8 cellular contexts compared by ENCODE assay signal in genomic region chr20:43448748-43449535, GRCh38. TPM values are rescaled to one million over a fixed set of nuclear protein-coding genes. Genes with fewer than 3 reads are reported as not detected.
A peak's percentile ranks its signal among the peaks of the same experiment; 100 is the strongest.
DNase-seq lines count a peak whose midpoint lies in the region; ATAC-seq and TF ChIP-seq lines count a peak whose summit lies in the region.

No MANE protein-coding gene starts in this region.

- H3K18ac ChIP-seq in mesenchymal stem cell (ENCODE audit: low read depth in 1 of 2, low read length in 2 of 2), result no peak overlapping the region

- no peaks in the 10 kb centered on the region for H3K9me3 ChIP-seq in mesenchymal stem cell (ENCODE audit: control insufficient read depth, low read length)
- no peaks in the 10 kb centered on the region for H3K9me3 ChIP-seq in thoracic aorta

- intact Hi-C loops in activated CD4-positive, alpha-beta T cell treated with anti-CD3 and anti-CD28 coated beads, Interleukin-2, amount 10 ng/mL, durations not matched to agents 24 days and 14 days (cut with micrococcal nuclease), result loop anchor here (1.0 kb wide), 3 partner anchors 65 to 644 kb away; no protein-coding TSS in a partner anchor

- in situ Hi-C loops in GM13977 (cut with MboI; ENCODE audit: low pct_unique_long_range_greater_than_20kb, low sequenced_read_pairs, unreplicated experiment), result loop anchor here (10.0 kb wide), 1 partner anchor 646 kb away; no protein-coding TSS in a partner anchor

- no peak overlapping the region for H3K4me2 ChIP-seq in mesenchymal stem cell (ENCODE audit: low read length, poor library complexity, severe bottlenecking)

- no peak overlapping the region for H2AFZ ChIP-seq in mesenchymal stem cell (ENCODE audit: low read depth, low read length)

- ATAC-seq in thoracic aorta (ENCODE audit: insufficient number of reproducible peaks, low FRiP score, low read depth) (no peak), HG02840 (IDR thresholded peaks at IDR 0.05; ENCODE audit: low FRiP score, unreplicated experiment) (no peak)

- H2BK12ac ChIP-seq in mesenchymal stem cell (ENCODE audit: low read length in 2 of 2), result no peak overlapping the region

- H2BK15ac ChIP-seq in mesenchymal stem cell (ENCODE audit: low read depth, poor library complexity, severe bottlenecking), result no peak overlapping the region

- TF ChIP-seq CTCF in AG09309 (IDR thresholded peaks at IDR 0.05; ENCODE audit: control insufficient read depth, insufficient read depth, low read depth, low read length, missing control alignments) (peak; percentile 76), GM13977 (IDR thresholded peaks at IDR 0.05; ENCODE audit: extremely low read depth, insufficient read depth, missing control alignments) (peak; percentile 85), thoracic aorta (IDR thresholded peaks at IDR 0.05) (peak; percentile 45)

- no peaks in the 10 kb centered on the region for H3K4me1 ChIP-seq in mesenchymal stem cell (ENCODE audit: control insufficient read depth, insufficient read depth, low read depth, low read length)
- no peaks in the 10 kb centered on the region for H3K4me1 ChIP-seq in thoracic aorta (ENCODE audit: control insufficient read depth in 1 of 2, low read depth in 2 of 2)

- H2BK5ac ChIP-seq in mesenchymal stem cell (ENCODE audit: low read depth, low read length, poor library complexity, severe bottlenecking), result no peak overlapping the region

- H3K79me1 ChIP-seq in mesenchymal stem cell (replicated peaks; ENCODE audit: low read length, poor library complexity, severe bottlenecking), result no peaks in the 10 kb centered on the region

- H3K14ac ChIP-seq in mesenchymal stem cell (ENCODE audit: low read length in 2 of 2), result no peak overlapping the region

- H3K36me3 ChIP-seq in mesenchymal stem cell (ENCODE audit: control insufficient read depth in 1 of 2, insufficient read depth in 2 of 2, low read depth in 1 of 2, low read length in 2 of 2) (no peaks in the 10 kb centered on the region), thoracic aorta (no peaks in the 10 kb centered on the region)

- no peak overlapping the region for H3K27ac ChIP-seq in mesenchymal stem cell (ENCODE audit: low read length, poor library complexity, severe bottlenecking)
- no peak overlapping the region for H3K27ac ChIP-seq in thoracic aorta

- H3K4me3 Mint-ChIP-seq in activated CD4-positive, alpha-beta T cell treated with anti-CD3 and anti-CD28 coated beads, Interleukin-2, amount 10 ng/mL, durations not matched to agents 24 days and 14 days, result no peak overlapping the region

- H4K8ac ChIP-seq in mesenchymal stem cell (ENCODE audit: low read length), result no peak overlapping the region

- no peaks in the 10 kb centered on the region for H3K9me3 Mint-ChIP-seq in activated CD4-positive, alpha-beta T cell treated with anti-CD3 and anti-CD28 coated beads, Interleukin-2, amount 10 ng/mL, durations not matched to agents 24 days and 14 days

- no peak overlapping the region for H3K4ac ChIP-seq in mesenchymal stem cell (ENCODE audit: low read depth in 1 of 2, low read length in 2 of 2)

- no peak overlapping the region for H3K9ac ChIP-seq in mesenchymal stem cell (ENCODE audit: low read length)

- no peaks in the 10 kb centered on the region for H3K36me3 Mint-ChIP-seq in activated CD4-positive, alpha-beta T cell treated with anti-CD3 and anti-CD28 coated beads, Interleukin-2, amount 10 ng/mL, durations not matched to agents 24 days and 14 days (ENCODE audit: low read depth)

- H2AK5ac ChIP-seq in mesenchymal stem cell (ENCODE audit: low read length, severe bottlenecking), result no peak overlapping the region

- no peak overlapping the region for H3K23ac ChIP-seq in mesenchymal stem cell (ENCODE audit: low read length in 2 of 2)

- no peak overlapping the region for H4K91ac ChIP-seq in mesenchymal stem cell (ENCODE audit: low read length)

- no peak for DNase-seq in AG09309 (ENCODE audit: low read depth)
- DNase-seq in GM13977 (ENCODE audit: low spot score), result peak; percentile 68
- peak; percentile 54 for DNase-seq in NCI-H2171 treated with DMSO at 0.1 percent for 48 hours (lab: John Stamatoyannopoulos, UW)
- DNase-seq in activated CD4-positive, alpha-beta T cell treated with anti-CD3 and anti-CD28 coated beads, Interleukin-2, amount 10 ng/mL, durations not matched to agents 24 days and 14 days, result peak; percentile 82
- peak; percentile 17 for DNase-seq in effector CD4-positive, alpha-beta T cell
- DNase-seq in mesenchymal stem cell, result peak; percentile 53
- DNase-seq in thoracic aorta (ENCODE audit: low spot score), result no peak

- H2BK120ac ChIP-seq in mesenchymal stem cell (ENCODE audit: low read depth, low read length), result no peak overlapping the region

- H3K27me3 ChIP-seq in mesenchymal stem cell (ENCODE audit: control insufficient read depth in 1 of 2, insufficient read depth in 1 of 2, low read length in 2 of 2), result peaks cover 13 to 42% of the 10 kb centered on the region in 2 experiments
- H3K27me3 ChIP-seq in thoracic aorta (replicated peaks; ENCODE audit: insufficient read depth), result no peaks in the 10 kb centered on the region

- H3K27me3 Mint-ChIP-seq in activated CD4-positive, alpha-beta T cell treated with anti-CD3 and anti-CD28 coated beads, Interleukin-2, amount 10 ng/mL, durations not matched to agents 24 days and 14 days, result peaks cover 23% of the 10 kb centered on the region

- H3K27ac Mint-ChIP-seq in activated CD4-positive, alpha-beta T cell treated with anti-CD3 and anti-CD28 coated beads, Interleukin-2, amount 10 ng/mL, durations not matched to agents 24 days and 14 days, result no peak overlapping the region

- H3K4me1 Mint-ChIP-seq in activated CD4-positive, alpha-beta T cell treated with anti-CD3 and anti-CD28 coated beads, Interleukin-2, amount 10 ng/mL, durations not matched to agents 24 days and 14 days, result peaks cover 3% of the 10 kb centered on the region

- 25% methylated on average over 8 of the region's 9 CpGs for WGBS in mesenchymal stem cell

- H3K4me3 ChIP-seq in AG09309 (ENCODE audit: control insufficient read depth, low read depth, low read length) (no peak overlapping the region), mesenchymal stem cell (ENCODE audit: insufficient read depth in 1 of 2, low read depth in 1 of 2, low read length in 2 of 2) (no peak overlapping the region), thoracic aorta (no peak overlapping the region)

RNA-seq across cellular contexts. Expression of gene SRSF6, which starts 8.8 kb away (rescaled TPM):
- total RNA-seq in activated CD4-positive, alpha-beta T cell treated with anti-CD3 and anti-CD28 coated beads, Interleukin-2, amount 10 ng/mL, durations not matched to agents 24 days and 14 days, result 206 TPM in 2 replicates
- polyA plus RNA-seq in mesenchymal stem cell (2013, experiment 1 of 2), result 82.7 TPM
- polyA plus RNA-seq in mesenchymal stem cell (2013, experiment 2 of 2), result 82.2 TPM
- 10 to 100 TPM; 42.2 to 90.4 TPM for total RNA-seq in thoracic aorta

RNA-seq across cellular contexts. Expression of gene L3MBTL1, which starts 58.6 kb away (rescaled TPM):
- 8.8 and 9.9 TPM in 2 replicates for total RNA-seq in activated CD4-positive, alpha-beta T cell treated with anti-CD3 and anti-CD28 coated beads, Interleukin-2, amount 10 ng/mL, durations not matched to agents 24 days and 14 days
- polyA plus RNA-seq in mesenchymal stem cell (2013, experiment 1 of 2), result 2.6 TPM
- 2.4 TPM for polyA plus RNA-seq in mesenchymal stem cell (2013, experiment 2 of 2)
- 10 to 100 TPM; 15.3 to 21.4 TPM for total RNA-seq in thoracic aorta

Comparison
In these comparisons a context has a peak if more than half of its experiments do, and no peak if none do; other contexts are left out.
1. DNase-seq: peak in GM13977 (single experiment), NCI-H2171 treated with DMSO at 0.1 percent for 48 hours (single experiment), activated CD4-positive, alpha-beta T cell treated with anti-CD3 and anti-CD28 coated beads, Interleukin-2, amount 10 ng/mL, durations not matched to agents 24 days and 14 days (single experiment), effector CD4-positive, alpha-beta T cell (single experiment) and mesenchymal stem cell (single experiment); none in AG09309 (single experiment) and thoracic aorta (single experiment).
2. Peak in every context shown above with its lines, with median percentiles within 50 percentile points of each other: CTCF ChIP-seq.